In the genomic region with DNA sequence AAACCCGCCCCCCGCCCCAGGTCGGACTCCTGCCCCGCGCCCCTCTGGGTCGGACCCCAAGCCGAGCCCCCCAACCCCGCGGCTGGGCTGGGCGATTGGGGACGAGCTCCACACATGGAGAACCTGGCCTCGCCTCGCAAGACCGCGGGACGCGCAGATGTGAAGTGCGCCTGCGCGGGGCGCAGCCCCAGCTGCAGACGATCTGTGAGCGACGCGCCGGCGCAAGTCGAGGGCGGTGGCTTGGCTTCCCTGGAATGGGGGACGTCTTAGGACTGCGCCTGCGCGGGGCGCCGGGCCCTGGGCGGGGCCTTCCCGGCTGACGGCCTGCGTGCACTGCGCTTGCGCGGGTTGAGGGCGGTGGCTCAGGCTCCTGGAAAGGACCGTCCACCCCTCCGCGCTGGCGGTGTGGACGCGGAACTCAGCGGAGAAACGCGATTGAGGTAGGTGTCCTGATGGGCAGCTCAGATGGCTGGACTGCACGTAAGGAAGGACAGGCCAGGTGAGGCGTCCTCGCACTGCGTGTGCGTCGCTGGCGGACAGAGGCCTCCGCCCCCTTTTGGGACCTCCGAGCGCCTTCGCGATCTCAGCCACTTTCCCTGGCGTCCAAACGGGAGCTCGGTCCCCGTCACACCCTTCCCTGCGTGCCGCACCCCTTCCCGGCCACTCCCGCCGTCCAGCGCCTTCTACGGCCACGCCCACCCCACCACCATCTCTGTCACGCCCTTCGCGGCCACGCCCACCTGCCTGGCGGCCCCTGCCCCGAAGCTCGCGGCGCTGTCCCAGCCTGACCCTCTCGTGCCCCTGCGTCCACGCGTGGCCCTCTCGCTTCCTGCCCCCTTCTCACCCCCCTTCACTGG, we compare ENCODE assay signal across 8 cellular contexts. TPM values are rescaled to one million over a fixed set of nuclear protein-coding genes. Genes with fewer than 3 reads are reported as not detected.
DNase-seq lines count a peak whose midpoint lies in the region; ATAC-seq and TF ChIP-seq lines count a peak whose summit lies in the region.

TSS of gene PRMT2 (plus strand) at position 351 of the 857 bp plus-strand sequence. CDS start 1,278 bp downstream, outside the sequence.

- H3K4me1 ChIP-seq in ES-I3 (ENCODE audit: insufficient read depth, low read length) (peaks cover 10% of the 10 kb centered on the region), H9 (ENCODE audit: insufficient read depth, low read length) (no peaks in the 10 kb centered on the region; the same call in 1 of the 2 replicates)

- no peak within 1 kb of the TSS for H4K8ac ChIP-seq in H9 (replicated peaks; ENCODE audit: insufficient read length, low read depth, low read length)

- peak within 1 kb of the TSS; percentile 85 for H3K18ac ChIP-seq in H9 (ENCODE audit: insufficient read length, low read depth, low read length)

- H3K14ac ChIP-seq in H9 (ENCODE audit: insufficient read depth, low read length), result peak within 1 kb of the TSS; percentile 51

- no peak within 1 kb of the TSS for H2BK12ac ChIP-seq in H9 (ENCODE audit: insufficient read length, low read depth, low read length)

- H2BK120ac ChIP-seq in H9 (ENCODE audit: low read depth, low read length, poor library complexity, severe bottlenecking), result peak within 1 kb of the TSS; percentile 41

- peaks cover 21 to 24% of the 10 kb centered on the region in 2 experiments for H3K4me1 Mint-ChIP-seq in H9
- H3K4me1 Mint-ChIP-seq in natural killer cell treated with Interleukin-12 subunit alpha and Interleukin-12 subunit beta and Interleukin-15 and Interleukin-18, amount 100 ng/mL, for 72 hours (ENCODE audit: low read depth in 2 of 2), result peaks cover 37 to 55% of the 10 kb centered on the region in 2 donors

- H3K36me3 ChIP-seq in ES-I3 (ENCODE audit: insufficient read depth, low read length), result no peaks in the 10 kb centered on the region
- peaks cover 16% of the 10 kb centered on the region; the same call in 1 of the 2 replicates for H3K36me3 ChIP-seq in MG63

- ATAC-seq in natural killer cell treated with Interleukin-12 subunit alpha and Interleukin-12 subunit beta and Interleukin-15 and Interleukin-18, amount 100 ng/mL, for 72 hours, result peak; percentile 94 to 96

- peak within 1 kb of the TSS; percentile 67 for H3K4me2 ChIP-seq in H9 (ENCODE audit: insufficient read depth, insufficient read length, low read length)

- H3K79me1 ChIP-seq in H9 (ENCODE audit: insufficient read depth, low read depth, low read length, poor library complexity, severe bottlenecking), result peaks cover 3% of the 10 kb centered on the region

- H2AFZ ChIP-seq in H9 (ENCODE audit: low read length), result no peak within 1 kb of the TSS

- no peak; the same call in 2 of the 3 replicates for TF ChIP-seq CTCF in H9 (conservative IDR thresholded peaks at IDR 0.05)
- TF ChIP-seq CTCF in fibroblast of pulmonary artery (IDR thresholded peaks at IDR 0.05; ENCODE audit: low read length, missing control alignments), result no peak

- H3K9me3 Mint-ChIP-seq in H9, result 0 out of 5 replicates have a peak, but pooled peaks cover 0 to 2% of the 10 kb centered on the region in 2 experiments
- H3K9me3 Mint-ChIP-seq in natural killer cell treated with Interleukin-12 subunit alpha and Interleukin-12 subunit beta and Interleukin-15 and Interleukin-18, amount 100 ng/mL, for 72 hours, result no peaks in the 10 kb centered on the region

- H3K27me3 Mint-ChIP-seq in H9 (ENCODE audit: low read depth), result no peaks in the 10 kb centered on the region
- no peaks in the 10 kb centered on the region for H3K27me3 Mint-ChIP-seq in natural killer cell treated with Interleukin-12 subunit alpha and Interleukin-12 subunit beta and Interleukin-15 and Interleukin-18, amount 100 ng/mL, for 72 hours

- DNase-seq in H9 (peak; percentile 97), MG63 (peak; percentile 96), SHP77 (lab: John Stamatoyannopoulos, UW) (peak; percentile 91 to 94), fibroblast of pulmonary artery (ENCODE audit: low read depth) (peak; percentile 98)
- DNase-seq in activated effector memory CD4-positive, alpha-beta T cell treated with Interleukin-2 at 50 U/mL for 16 hours, result peak; percentile 98
- DNase-seq in natural killer cell treated with Interleukin-12 subunit alpha and Interleukin-12 subunit beta and Interleukin-15 and Interleukin-18, amount 100 ng/mL, for 72 hours (ENCODE audit: low spot score), result peak; percentile 98
- DNase-seq in stimulated activated naive CD4-positive, alpha-beta T cell treated with Interleukin-2 at 50 U/mL for 16 hours (lab: John Stamatoyannopoulos, UW), result peak; percentile 95

- H3K79me2 ChIP-seq in H9 (ENCODE audit: insufficient read depth, low read length), result peaks cover 2% of the 10 kb centered on the region; the same call in 1 of the 2 replicates

- peaks cover 2 to 15% (median 14%) of the 10 kb centered on the region in 3 experiments for H3K36me3 Mint-ChIP-seq in H9 (ENCODE audit: insufficient read depth in 1 of 3, low read depth in 3 of 3)
- peaks cover 6% of the 10 kb centered on the region for H3K36me3 Mint-ChIP-seq in natural killer cell treated with Interleukin-12 subunit alpha and Interleukin-12 subunit beta and Interleukin-15 and Interleukin-18, amount 100 ng/mL, for 72 hours

- no peak within 1 kb of the TSS for H3K27ac ChIP-seq in H9 (ENCODE audit: insufficient read length, low read depth, low read length)

- H2BK15ac ChIP-seq in H9 (ENCODE audit: low read depth, low read length), result no peak within 1 kb of the TSS

- H2AK5ac ChIP-seq in H9 (ENCODE audit: insufficient read length, low read length), result no peak within 1 kb of the TSS

- H2BK20ac ChIP-seq in H9 (ENCODE audit: low read depth, low read length, poor library complexity, severe bottlenecking), result no peak within 1 kb of the TSS

- H3T11ph ChIP-seq in H9 (ENCODE audit: low read length), result no peak within 1 kb of the TSS

- peak within 1 kb of the TSS; percentile 87 to 94 for H3K4me3 Mint-ChIP-seq in H9
- H3K4me3 Mint-ChIP-seq in natural killer cell treated with Interleukin-12 subunit alpha and Interleukin-12 subunit beta and Interleukin-15 and Interleukin-18, amount 100 ng/mL, for 72 hours, result peak within 1 kb of the TSS; percentile 98

- H3K4me3 ChIP-seq in MG63, result peak within 1 kb of the TSS; percentile 92
- peak within 1 kb of the TSS; percentile 99 for H3K4me3 ChIP-seq in fibroblast of pulmonary artery (replicated peaks; ENCODE audit: low read depth, low read length)

- H3K9me3 ChIP-seq in ES-I3 (ENCODE audit: control insufficient read depth, insufficient read depth, low read length), result no peaks in the 10 kb centered on the region
- H3K9me3 ChIP-seq in H9 (ENCODE audit: control insufficient read depth, low read depth, low read length), result no peaks in the 10 kb centered on the region
- H3K9me3 ChIP-seq in MG63, result no peaks in the 10 kb centered on the region

- H3K27me3 ChIP-seq in H9 (ENCODE audit: insufficient read depth, low read length) (no peaks in the 10 kb centered on the region), MG63 (no peaks in the 10 kb centered on the region)

- H3K27ac Mint-ChIP-seq in H9, result peak within 1 kb of the TSS; percentile 91 to 98 (median 96)
- peak within 1 kb of the TSS; percentile 91 to 93 for H3K27ac Mint-ChIP-seq in natural killer cell treated with Interleukin-12 subunit alpha and Interleukin-12 subunit beta and Interleukin-15 and Interleukin-18, amount 100 ng/mL, for 72 hours

- H4K5ac ChIP-seq in H9 (ENCODE audit: insufficient read length, low read depth, low read length), result no peak within 1 kb of the TSS

- no peak within 1 kb of the TSS for H4K91ac ChIP-seq in H9 (ENCODE audit: insufficient read length, low read depth, low read length)

- H3K56ac ChIP-seq in H9 (ENCODE audit: insufficient read length, low read depth, low read length), result no peak within 1 kb of the TSS

- no peak within 1 kb of the TSS for H3K4ac ChIP-seq in H9 (ENCODE audit: low read depth, low read length)

- H3K23me2 ChIP-seq in H9 (ENCODE audit: insufficient read length, low read depth, low read length, poor library complexity, severe bottlenecking), result peaks cover 7% of the 10 kb centered on the region

- no peak within 1 kb of the TSS for H3K23ac ChIP-seq in H9 (ENCODE audit: insufficient read length, low read depth, low read length)

- WGBS in H9 (ENCODE audit: extremely low coverage, insufficient read length, low lambda C conversion rate), result no CpG with 5 or more reads among the region's 90 CpGs

- H3K9ac ChIP-seq in ES-I3 (ENCODE audit: low read depth, low read length), result peak within 1 kb of the TSS; percentile 100
- H3K9ac ChIP-seq in H9 (ENCODE audit: extremely low read depth, insufficient read length, low read length), result peak within 1 kb of the TSS; percentile 70

- no peak within 1 kb of the TSS for H2BK5ac ChIP-seq in H9 (ENCODE audit: insufficient read length, low read length)

- H4K20me1 ChIP-seq in H9 (ENCODE audit: control insufficient read depth, insufficient read depth, insufficient read length), result no peaks in the 10 kb centered on the region

RNA-seq across cellular contexts. Expression of gene PRMT2, which starts in this region (rescaled TPM):
- 53.4 and 53.7 TPM in 2 replicates for total RNA-seq in H9 (2021)
- 92.3 and 139 TPM in 2 replicates for total RNA-seq in MG63 (2014; rRNA removed; shearing (Covaris generic); ENCODE audit: low replicate concordance)
- total RNA-seq in natural killer cell treated with Interleukin-12 subunit alpha and Interleukin-12 subunit beta and Interleukin-15 and Interleukin-18, amount 100 ng/mL, for 72 hours, result 10 to 100 TPM; 64.7 to 92.4 TPM
